8 cellular contexts compared by ENCODE assay signal in genomic region chr3:102715030-102715697, GRCh38.
DNase-seq lines count a peak whose midpoint lies in the region; ATAC-seq and TF ChIP-seq lines count a peak whose summit lies in the region.

No MANE protein-coding gene starts in this region.

- H3K4me3 ChIP-seq in GM23338 (no peak overlapping the region), HL-60 (replicated peaks; ENCODE audit: insufficient read depth, low read length) (no peak overlapping the region), fibroblast of lung (replicated peaks in 1 of 4; ENCODE audit: control extremely low read depth in 1 of 4, insufficient read depth in 1 of 4, low read depth in 3 of 4, low read length in 4 of 4) (no peak overlapping the region), lower leg skin (ENCODE audit: low read depth, poor library complexity, severe bottlenecking) (no peak overlapping the region)

- H4K20me1 ChIP-seq in GM23338 (replicated peaks; ENCODE audit: insufficient read depth) = no peaks in the 10 kb centered on the region
- H4K20me1 ChIP-seq in fibroblast of lung (ENCODE audit: control insufficient read depth, extremely low read depth, insufficient read depth, low read length) = no peaks in the 10 kb centered on the region

- no peak for DNase-seq in GM23338 (ENCODE audit: low spot score)
- peak; percentile 18 to 35 for DNase-seq in HL-60 (ENCODE audit: low read depth in 1 of 2, low spot score in 1 of 2)
- peak; percentile 2 to 70 for DNase-seq in fibroblast of lung (ENCODE audit: low read depth in 2 of 2)
- no peak for DNase-seq in lower leg skin (ENCODE audit: low spot score in 2 of 2)
- no peak for DNase-seq in activated CD4-positive, alpha-beta T cell treated with anti-CD3 and anti-CD28 coated beads, Interleukin-2, amount 50 U/mL, for 48 hours
- no peak for DNase-seq in foreskin melanocyte
- DNase-seq in SHP77 treated with DMSO at 0.1 percent for 48 hours (lab: John Stamatoyannopoulos, UW) = no peak

- intact Hi-C loops in lower leg skin (cut with DNase I; ENCODE audit: low total_unique reads) = no loop called here

- H3F3A ChIP-seq in GM23338 (replicated peaks; ENCODE audit: low read depth) = no peaks in the 10 kb centered on the region

- H3K79me2 ChIP-seq in GM23338 (replicated peaks; ENCODE audit: insufficient read depth) (no peaks in the 10 kb centered on the region), fibroblast of lung (ENCODE audit: control insufficient read depth, insufficient read depth, low read length) (no peaks in the 10 kb centered on the region)

- no peaks in the 10 kb centered on the region for H3K9me3 ChIP-seq in fibroblast of lung (ENCODE audit: control insufficient read depth, insufficient read depth, low read depth, low read length)

- H3K4me1 ChIP-seq in GM23338 (ENCODE audit: insufficient read depth) (no peaks in the 10 kb centered on the region), fibroblast of lung (ENCODE audit: control insufficient read depth, extremely low read depth, insufficient read depth, low read length) (no peaks in the 10 kb centered on the region)

- 75 to 79% methylated on average over 2 of the region's 2 CpGs for WGBS in lower leg skin, 2 donors

- no peak overlapping the region; the same call in 1 of the 2 replicates for H3K27ac Mint-ChIP-seq in GM23338

- H3K9me3 Mint-ChIP-seq in GM23338 = no peaks in the 10 kb centered on the region

- H3K4me1 Mint-ChIP-seq in GM23338 = no peaks in the 10 kb centered on the region

- H3K36me3 Mint-ChIP-seq in GM23338 (ENCODE audit: low read depth) = no peaks in the 10 kb centered on the region

- no peak for TF ChIP-seq CTCF in GM23338 (conservative IDR thresholded peaks at IDR 0.05; ENCODE audit: low read depth in 2 of 2)
- TF ChIP-seq CTCF in HL-60 (IDR thresholded peaks at IDR 0.05; ENCODE audit: insufficient read depth, low read length) = no peak
- no peak for TF ChIP-seq CTCF in fibroblast of lung (conservative IDR thresholded peaks at IDR 0.05 in 1 of 2, IDR thresholded peaks at IDR 0.05 in 1 of 2; ENCODE audit: low read depth in 1 of 2, low read length in 2 of 2)
- no peak for TF ChIP-seq CTCF in lower leg skin (IDR thresholded peaks at IDR 0.05)

- no peaks in the 10 kb centered on the region; the same call in 1 of the 2 replicates for H3K9me2 ChIP-seq in GM23338 (ENCODE audit: insufficient read depth)

- H3K36me3 ChIP-seq in GM23338 (ENCODE audit: insufficient read depth) = no peaks in the 10 kb centered on the region
- no peaks in the 10 kb centered on the region for H3K36me3 ChIP-seq in fibroblast of lung (ENCODE audit: control insufficient read depth, insufficient read depth, low read length)

- TF ChIP-seq POLR2A in lower leg skin (IDR thresholded peaks at IDR 0.05) = no peak

- H2AFZ ChIP-seq in GM23338 (peak overlapping the region; percentile 14; the same call in 1 of the 2 replicates), fibroblast of lung (ENCODE audit: low read length) (no peak overlapping the region)

- H3K27ac ChIP-seq in GM23338 (ENCODE audit: low read depth) (no peak overlapping the region), HL-60 (replicated peaks) (no peak overlapping the region), fibroblast of lung (ENCODE audit: insufficient read depth, low read length) (no peak overlapping the region)

- H3K9ac ChIP-seq in fibroblast of lung (ENCODE audit: insufficient read depth, low read length) = no peak overlapping the region

- no peak overlapping the region for H3K4me3 Mint-ChIP-seq in GM23338

- no peaks in the 10 kb centered on the region for H3K27me3 ChIP-seq in GM23338 (ENCODE audit: insufficient read depth)
- no peaks in the 10 kb centered on the region for H3K27me3 ChIP-seq in HL-60 (ENCODE audit: insufficient read depth, poor library complexity, severe bottlenecking)
- H3K27me3 ChIP-seq in fibroblast of lung (ENCODE audit: control insufficient read depth, insufficient read depth, low read length) = no peaks in the 10 kb centered on the region

- H3K27me3 Mint-ChIP-seq in GM23338 (ENCODE audit: insufficient read depth, low read depth, poor library complexity) = peaks cover 1% of the 10 kb centered on the region

- H3K4me2 ChIP-seq in GM23338 (no peak overlapping the region), fibroblast of lung (ENCODE audit: extremely low read depth, insufficient read depth, low read length) (no peak overlapping the region)

- ATAC-seq in GM18873 (IDR thresholded peaks at IDR 0.05; ENCODE audit: low FRiP score, unreplicated experiment) (peak; percentile 72), GM23338 (no peak)

TF ChIP-seq in GM23338, 12 proteins besides CTCF, POLR2A, EP300 and RAD21 (continues in another document):
- TF ChIP-seq ZNF331 (CRISPR knock-in tag; IDR thresholded peaks at IDR 0.05; ENCODE audit: low read depth) (no peak), JUNB (IDR thresholded peaks at IDR 0.05; ENCODE audit: unreplicated experiment) (no peak), ZNF462 (CRISPR knock-in tag; IDR thresholded peaks at IDR 0.05) (no peak), NANOG (IDR thresholded peaks at IDR 0.05; ENCODE audit: borderline replicate concordance) (no peak), EZH2phosphoT487 (IDR thresholded peaks at IDR 0.05; ENCODE audit: unreplicated experiment) (no peak), ZNF114 (CRISPR knock-in tag; IDR thresholded peaks at IDR 0.05) (no peak), POLR2AphosphoS5 (IDR thresholded peaks at IDR 0.05; ENCODE audit: low read depth) (no peak), EZH2 (IDR thresholded peaks at IDR 0.05; ENCODE audit: low read depth, unreplicated experiment) (no peak)

Comparison
In these comparisons a context has a peak if more than half of its experiments do, and no peak if none do; other contexts are left out.
1. DNase-seq: peak in HL-60 (2 of 2) and fibroblast of lung (2 of 2); none in GM23338 (single experiment), lower leg skin (0 of 2), activated CD4-positive, alpha-beta T cell treated with anti-CD3 and anti-CD28 coated beads, Interleukin-2, amount 50 U/mL, for 48 hours (0 of 2), foreskin melanocyte (single experiment) and SHP77 treated with DMSO at 0.1 percent for 48 hours (single experiment).